Comparison of ENCODE assay signal across 1 cellular context in genomic region chr3:53318522-53318921, GRCh38.
TF ChIP-seq lines count a peak whose summit lies in the region.

No MANE protein-coding gene starts in this region.

TF ChIP-seq in IMR-90, 13 proteins besides CTCF, POLR2A, EP300 and RAD21 (continued from another document):
- TF ChIP-seq ELK1 (IDR thresholded peaks at IDR 0.05; ENCODE audit: borderline replicate concordance, low read depth, low read length) (no peak), RCOR1 (IDR thresholded peaks at IDR 0.05; ENCODE audit: insufficient replicate concordance, low read length) (no peak), MAFK (IDR thresholded peaks at IDR 0.05; ENCODE audit: low read depth, low read length) (no peak), MAZ (IDR thresholded peaks at IDR 0.05; ENCODE audit: borderline replicate concordance, low read depth, low read length) (no peak), SMC3 (IDR thresholded peaks at IDR 0.05; ENCODE audit: low read depth, low read length) (no peak), FOS (IDR thresholded peaks at IDR 0.05; ENCODE audit: low read depth, low read length) (no peak), MXI1 (IDR thresholded peaks at IDR 0.05; ENCODE audit: borderline replicate concordance, low read depth, low read length) (no peak), CHD1 (IDR thresholded peaks at IDR 0.05; ENCODE audit: low read depth, low read length) (no peak), RFX5 (IDR thresholded peaks at IDR 0.05; ENCODE audit: low read depth, low read length) (no peak), CEBPB (IDR thresholded peaks at IDR 0.05; ENCODE audit: low read depth, low read length) (no peak)
- TF ChIP-seq, protein P1, sequence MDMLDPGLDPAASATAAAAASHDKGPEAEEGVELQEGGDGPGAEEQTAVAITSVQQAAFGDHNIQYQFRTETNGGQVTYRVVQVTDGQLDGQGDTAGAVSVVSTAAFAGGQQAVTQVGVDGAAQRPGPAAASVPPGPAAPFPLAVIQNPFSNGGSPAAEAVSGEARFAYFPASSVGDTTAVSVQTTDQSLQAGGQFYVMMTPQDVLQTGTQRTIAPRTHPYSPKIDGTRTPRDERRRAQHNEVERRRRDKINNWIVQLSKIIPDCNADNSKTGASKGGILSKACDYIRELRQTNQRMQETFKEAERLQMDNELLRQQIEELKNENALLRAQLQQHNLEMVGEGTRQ (IDR thresholded peaks at IDR 0.05; ENCODE audit: low read depth, low read length), result no peak
TF ChIP-seq in IMR-90: peak in this region for 0.
